ENCODE assay signal across 9 cellular contexts in the genomic region with DNA sequence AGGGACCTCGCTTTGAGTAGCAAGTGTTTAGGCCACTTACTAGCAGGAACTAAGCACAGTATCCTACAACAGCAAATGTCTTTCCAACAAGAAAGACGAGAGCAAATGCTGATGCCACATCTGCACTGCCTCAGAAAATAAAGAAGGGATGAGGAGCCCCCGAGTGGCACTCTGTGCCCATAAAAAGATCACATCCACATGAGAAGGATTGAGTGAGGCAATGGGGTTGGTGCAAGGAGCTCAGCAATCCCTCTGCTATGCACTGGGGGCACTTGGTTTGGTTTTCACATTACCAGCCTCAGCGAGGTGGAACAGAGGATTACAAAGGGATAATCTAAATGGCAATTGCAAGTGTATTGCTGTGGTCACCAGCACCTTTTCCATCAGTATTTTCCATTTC.
DNase-seq lines count a peak whose midpoint lies in the region; ATAC-seq and TF ChIP-seq lines count a peak whose summit lies in the region.
"Had no signal": no experiment of that assay in that cellular context is flagged by ENCODE, and none has a peak within 500 bp of the region (broad histone marks: within the 10 kb centered on the region; RNA-seq: fewer than 3 reads in every experiment).

No MANE protein-coding gene starts in this region.

- no peaks in the 10 kb centered on the region for H3K79me2 ChIP-seq in SK-N-SH (ENCODE audit: insufficient read depth)

- no peak overlapping the region for H2AFZ ChIP-seq in SK-N-SH (ENCODE audit: low read depth)

- no peaks in the 10 kb centered on the region for H3K36me3 Mint-ChIP-seq in CD14-positive monocyte

- no peaks in the 10 kb centered on the region for H3K9me2 ChIP-seq in SK-N-SH

- H3K4me3 ChIP-seq in SK-N-SH (ENCODE audit: low read depth in 2 of 2, low read length in 1 of 2) = no peak overlapping the region

- H3K4me1 ChIP-seq in SK-N-SH (ENCODE audit: control insufficient read depth in 1 of 2, insufficient read depth in 2 of 2, low read depth in 1 of 2, low read length in 1 of 2) = no peaks in the 10 kb centered on the region

- DNase-seq in GM04504 (ENCODE audit: low read depth) (peak; percentile 44), SK-N-SH (no peak), iris pigment epithelial cell (ENCODE audit: low read depth) (peak; percentile 52), CD14-positive monocyte (ENCODE audit: low spot score) (no peak), HCEC 1CT (no peak)
- no peak for DNase-seq in stimulated activated CD4-positive, alpha-beta T cell treated with anti-CD3 and anti-CD28 coated beads, Interleukin-15, amount 100 ng/mL, for 24 hours
- DNase-seq: MM.1S had no signal

- TF ChIP-seq CTCF in SK-N-SH (IDR thresholded peaks at IDR 0.05) = peak; percentile 38
- no peak for TF ChIP-seq CTCF in CD14-positive monocyte (IDR thresholded peaks at IDR 0.05)

- H3K9ac ChIP-seq in SK-N-SH = no peak overlapping the region

- H3K27ac ChIP-seq in SK-N-SH (ENCODE audit: low read depth in 2 of 2, low read length in 1 of 2) = no peak overlapping the region

- peaks cover 0 to 17% (median 6%) of the 10 kb centered on the region in 7 donors for H3K9me3 Mint-ChIP-seq in CD14-positive monocyte

- H3K36me3 ChIP-seq in SK-N-SH (replicated peaks in 1 of 2; ENCODE audit: control insufficient read depth in 1 of 2, insufficient read depth in 2 of 2, low read length in 1 of 2) = no peaks in the 10 kb centered on the region

- no peaks in the 10 kb centered on the region for H3K9me3 ChIP-seq in SK-N-SH

- peak; percentile 50 for ATAC-seq in HG02798 (IDR thresholded peaks at IDR 0.05; ENCODE audit: poor library complexity, unreplicated experiment)
- ATAC-seq in GM21737 (IDR thresholded peaks at IDR 0.05; ENCODE audit: unreplicated experiment) = no peak

- no peaks in the 10 kb centered on the region for H3F3A ChIP-seq in SK-N-SH (replicated peaks; ENCODE audit: insufficient read depth)

- TF ChIP-seq EP300 in SK-N-SH (IDR thresholded peaks at IDR 0.05; ENCODE audit: borderline replicate concordance in 1 of 2, low read depth in 1 of 2, low read length in 1 of 2) = no peak

- no peaks in the 10 kb centered on the region for H3K27me3 ChIP-seq in SK-N-SH (ENCODE audit: insufficient read depth)

- WGBS in SK-N-SH (ENCODE audit: low lambda C conversion rate) = 31% methylated on average over 4 of the region's 4 CpGs

- CTCF ChIA-PET in SK-N-SH (lab: Yijun Ruan, JAX) = no interaction called here

- peak; percentile 43 for TF ChIP-seq RAD21 in SK-N-SH (IDR thresholded peaks at IDR 0.05; ENCODE audit: low read length)

- H3K4me3 Mint-ChIP-seq in CD14-positive monocyte = no peak overlapping the region

- no peak overlapping the region for H3K4me2 ChIP-seq in SK-N-SH

- H3K27ac Mint-ChIP-seq in CD14-positive monocyte = no peak overlapping the region

- no peaks in the 10 kb centered on the region for H3K4me1 Mint-ChIP-seq in CD14-positive monocyte

- peaks cover 5 to 17% (median 6%) of the 10 kb centered on the region in 3 donors for H3K27me3 Mint-ChIP-seq in CD14-positive monocyte (ENCODE audit: low read depth in 3 of 3)

- no peaks in the 10 kb centered on the region for H4K20me1 ChIP-seq in SK-N-SH (ENCODE audit: insufficient read depth)

- intact Hi-C loops in CD14-positive monocyte (cut with micrococcal nuclease) = no loop called here

- POLR2A ChIA-PET in SK-N-SH (lab: Yijun Ruan, JAX) = no interaction called here

TF ChIP-seq in SK-N-SH, 30 proteins besides CTCF, POLR2A, EP300 and RAD21:
- TF ChIP-seq NFIC (IDR thresholded peaks at IDR 0.05; ENCODE audit: borderline replicate concordance) (no peak), SMC3 (IDR thresholded peaks at IDR 0.05; ENCODE audit: low read depth, low read length) (peak; percentile 9; the same call in 1 of the 2 replicates)
- TF ChIP-seq, protein P1, sequence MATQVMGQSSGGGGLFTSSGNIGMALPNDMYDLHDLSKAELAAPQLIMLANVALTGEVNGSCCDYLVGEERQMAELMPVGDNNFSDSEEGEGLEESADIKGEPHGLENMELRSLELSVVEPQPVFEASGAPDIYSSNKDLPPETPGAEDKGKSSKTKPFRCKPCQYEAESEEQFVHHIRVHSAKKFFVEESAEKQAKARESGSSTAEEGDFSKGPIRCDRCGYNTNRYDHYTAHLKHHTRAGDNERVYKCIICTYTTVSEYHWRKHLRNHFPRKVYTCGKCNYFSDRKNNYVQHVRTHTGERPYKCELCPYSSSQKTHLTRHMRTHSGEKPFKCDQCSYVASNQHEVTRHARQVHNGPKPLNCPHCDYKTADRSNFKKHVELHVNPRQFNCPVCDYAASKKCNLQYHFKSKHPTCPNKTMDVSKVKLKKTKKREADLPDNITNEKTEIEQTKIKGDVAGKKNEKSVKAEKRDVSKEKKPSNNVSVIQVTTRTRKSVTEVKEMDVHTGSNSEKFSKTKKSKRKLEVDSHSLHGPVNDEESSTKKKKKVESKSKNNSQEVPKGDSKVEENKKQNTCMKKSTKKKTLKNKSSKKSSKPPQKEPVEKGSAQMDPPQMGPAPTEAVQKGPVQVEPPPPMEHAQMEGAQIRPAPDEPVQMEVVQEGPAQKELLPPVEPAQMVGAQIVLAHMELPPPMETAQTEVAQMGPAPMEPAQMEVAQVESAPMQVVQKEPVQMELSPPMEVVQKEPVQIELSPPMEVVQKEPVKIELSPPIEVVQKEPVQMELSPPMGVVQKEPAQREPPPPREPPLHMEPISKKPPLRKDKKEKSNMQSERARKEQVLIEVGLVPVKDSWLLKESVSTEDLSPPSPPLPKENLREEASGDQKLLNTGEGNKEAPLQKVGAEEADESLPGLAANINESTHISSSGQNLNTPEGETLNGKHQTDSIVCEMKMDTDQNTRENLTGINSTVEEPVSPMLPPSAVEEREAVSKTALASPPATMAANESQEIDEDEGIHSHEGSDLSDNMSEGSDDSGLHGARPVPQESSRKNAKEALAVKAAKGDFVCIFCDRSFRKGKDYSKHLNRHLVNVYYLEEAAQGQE (IDR thresholded peaks at IDR 0.05; ENCODE audit: low read depth, low read length) = no peak

Comparison
In these comparisons a context has a peak if more than half of its experiments do, and no peak if none do; other contexts are left out.
1. DNase-seq: peak in GM04504 (single experiment) and iris pigment epithelial cell (single experiment); none in SK-N-SH (single experiment), CD14-positive monocyte (single experiment), HCEC 1CT (single experiment) and stimulated activated CD4-positive, alpha-beta T cell treated with anti-CD3 and anti-CD28 coated beads, Interleukin-15, amount 100 ng/mL, for 24 hours (single experiment).